In genomic region chr17:38351412-38352222, GRCh38 we compare ENCODE assay signal across 8 cellular contexts. TPM values are rescaled to one million over a fixed set of nuclear protein-coding genes. Genes with fewer than 3 reads are reported as not detected.
DNase-seq lines count a peak whose midpoint lies in the region; ATAC-seq and TF ChIP-seq lines count a peak whose summit lies in the region.

A gene with protein sequence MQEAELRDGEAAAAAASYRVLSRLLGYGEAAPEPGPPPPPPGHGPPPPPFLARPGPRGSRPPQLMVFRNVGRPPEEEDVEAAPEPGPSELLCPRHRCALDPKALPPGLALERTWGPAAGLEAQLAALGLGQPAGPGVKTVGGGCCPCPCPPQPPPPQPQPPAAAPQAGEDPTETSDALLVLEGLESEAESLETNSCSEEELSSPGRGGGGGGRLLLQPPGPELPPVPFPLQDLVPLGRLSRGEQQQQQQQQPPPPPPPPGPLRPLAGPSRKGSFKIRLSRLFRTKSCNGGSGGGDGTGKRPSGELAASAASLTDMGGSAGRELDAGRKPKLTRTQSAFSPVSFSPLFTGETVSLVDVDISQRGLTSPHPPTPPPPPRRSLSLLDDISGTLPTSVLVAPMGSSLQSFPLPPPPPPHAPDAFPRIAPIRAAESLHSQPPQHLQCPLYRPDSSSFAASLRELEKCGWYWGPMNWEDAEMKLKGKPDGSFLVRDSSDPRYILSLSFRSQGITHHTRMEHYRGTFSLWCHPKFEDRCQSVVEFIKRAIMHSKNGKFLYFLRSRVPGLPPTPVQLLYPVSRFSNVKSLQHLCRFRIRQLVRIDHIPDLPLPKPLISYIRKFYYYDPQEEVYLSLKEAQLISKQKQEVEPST (plus strand): TSS chr17:38351844. CDS start chr17:38352053, 209 bp downstream.

- TF ChIP-seq CTCF in colonic mucosa (IDR thresholded peaks at IDR 0.05) = no peak

- no peaks in the 10 kb centered on the region for H3K9me3 ChIP-seq in colonic mucosa

- ATAC-seq in HG03439 (IDR thresholded peaks at IDR 0.05; ENCODE audit: unreplicated experiment) (peak; percentile 85), left colon (peak; percentile 92)

- H3K27ac ChIP-seq in colonic mucosa = peak within 1 kb of the TSS; percentile 61

- peak within 1 kb of the TSS; percentile 91 for H3K4me3 ChIP-seq in colonic mucosa

- DNase-seq in Ammon's horn (ENCODE audit: low spot score) (peak; percentile 96), GM19238 (ENCODE audit: insufficient read length, low spot score) (peak; percentile 87), NCI-H510A treated with DMSO at 0.1 percent for 48 hours (lab: John Stamatoyannopoulos, UW) (peak; percentile 99), colonic mucosa (peak; percentile 95), left colon (peak; percentile 93 to 97)
- peak; percentile 92 to 93 for DNase-seq in activated CD4-positive, alpha-beta T cell treated with anti-CD3 and anti-CD28 coated beads for 4 hours
- peak; percentile 89 to 96 for DNase-seq in stimulated activated CD4-positive, alpha-beta T cell treated with anti-CD3 and anti-CD28 coated beads, Interleukin-1b, Interleukin-23, amount 100 ng/mL, for 4 hours (ENCODE audit: low read depth in 2 of 2)

- H3K9ac ChIP-seq in colonic mucosa (ENCODE audit: low read depth in 2 of 2, low read length in 2 of 2) = peak within 1 kb of the TSS; percentile 58 to 77

- intact Hi-C loops in colonic mucosa (cut with DNase I) (no loop called here), left colon (cut with DNase I, micrococcal nuclease) (no loop called here)

- no peaks in the 10 kb centered on the region for H3K4me1 ChIP-seq in colonic mucosa

- no peaks in the 10 kb centered on the region for H3K27me3 ChIP-seq in colonic mucosa

- H3K36me3 ChIP-seq in colonic mucosa = no peaks in the 10 kb centered on the region

RNA-seq across cellular contexts. Expression of the gene that starts here (rescaled TPM):
- total RNA-seq in colonic mucosa = 10 to 100 TPM; 11.4 to 15.3 TPM
- 10 to 100 TPM; 11.3 to 12.6 TPM for total RNA-seq in left colon

Comparison
In these comparisons a context has a peak if more than half of its experiments do, and no peak if none do; other contexts are left out.
1. Peak in every context shown above with its lines: DNase-seq, ATAC-seq, H3K4me3 ChIP-seq and H3K27ac ChIP-seq.